ENCODE assay signal across 15 cellular contexts in the genomic region with DNA sequence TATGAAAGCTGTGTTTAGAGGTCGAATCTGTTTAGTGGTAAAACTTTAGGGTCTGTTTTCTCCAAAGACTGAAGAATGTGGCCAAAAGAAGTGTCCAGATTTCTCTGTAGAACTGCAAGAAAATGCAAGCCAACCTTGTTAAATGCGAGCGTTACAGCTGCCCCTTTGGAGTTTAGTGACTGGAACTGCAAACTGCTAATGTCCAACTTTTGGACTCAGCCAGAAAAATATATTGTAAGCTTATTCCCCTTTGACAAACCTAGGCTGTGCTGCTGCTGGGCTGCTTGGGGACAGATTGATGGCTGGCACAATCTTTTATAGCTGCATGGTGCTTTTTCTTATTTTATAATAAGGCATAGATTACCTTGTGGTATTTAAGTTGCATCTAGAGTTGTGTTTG. TPM values are rescaled to one million over a fixed set of nuclear protein-coding genes. Genes with fewer than 3 reads are reported as not detected.
DNase-seq lines count a peak whose midpoint lies in the region; ATAC-seq and TF ChIP-seq lines count a peak whose summit lies in the region.
"Had no signal": no experiment of that assay in that cellular context is flagged by ENCODE, and none has a peak within 500 bp of the region (broad histone marks: within the 10 kb centered on the region; RNA-seq: fewer than 3 reads in every experiment).

No MANE protein-coding gene starts in this region.

- H3K79me1 ChIP-seq in IMR-90 (ENCODE audit: low read depth in 1 of 2, low read length in 2 of 2): peaks cover 7 to 49% of the 10 kb centered on the region in 2 experiments; a peak in 3 of 4 replicates
- H3K79me1 ChIP-seq in mesenchymal stem cell (replicated peaks; ENCODE audit: low read length, poor library complexity, severe bottlenecking): no peaks in the 10 kb centered on the region

- CTCF ChIA-PET in IMR-90 (lab: Yijun Ruan, JAX) (interaction anchor here (0.6 to 1.9 kb wide), 3 partner anchors 207 to 347 kb away, joined by 4 to 7 read pairs (median 4); no protein-coding TSS in a partner anchor), mammary epithelial cell (lab: Charles Lee; ENCODE audit: low non-redundant PET) (no interaction called here)

- H3K9ac ChIP-seq in IMR-90 (ENCODE audit: low read depth, low read length) (peak overlapping the region; percentile 67), mammary epithelial cell (ENCODE audit: insufficient read depth, low read length) (peak overlapping the region; percentile 92), mesenchymal stem cell (ENCODE audit: low read length) (peak overlapping the region; percentile 98), stomach smooth muscle (ENCODE audit: low read length in 2 of 2) (peak overlapping the region; percentile 42 to 61)

- no peak overlapping the region for H4K5ac ChIP-seq in IMR-90 (ENCODE audit: low read depth, low read length)

- ATAC-seq in IMR-90 (ENCODE audit: low read depth): no peak
- ATAC-seq in HG02970 (IDR thresholded peaks at IDR 0.05; ENCODE audit: low FRiP score, unreplicated experiment): no peak
- ATAC-seq in GM18861 (IDR thresholded peaks at IDR 0.05; ENCODE audit: unreplicated experiment): no peak
- ATAC-seq: activated CD4-positive, alpha-beta T cell treated with anti-CD3 and anti-CD28 coated beads for 36 hours; K562; naive thymus-derived CD8-positive, alpha-beta T cell had no signal

- H2BK12ac ChIP-seq in mesenchymal stem cell (ENCODE audit: low read length in 2 of 2): peak overlapping the region in 1 of 2 experiments; percentile 86

- intact Hi-C loops in IMR-90 (cut with micrococcal nuclease): loop anchor here (2.0 to 10.0 kb wide), 2 partner anchors 135 to 173 kb away; no protein-coding TSS in a partner anchor
- intact Hi-C loops in mammary epithelial cell (cut with micrococcal nuclease): loop anchor here (10.0 kb wide), 1 partner anchor 293 kb away; no protein-coding TSS in a partner anchor

- H2BK15ac ChIP-seq in IMR-90 (ENCODE audit: low read depth, low read length) (no peak overlapping the region), mesenchymal stem cell (ENCODE audit: low read depth, poor library complexity, severe bottlenecking) (peak overlapping the region; percentile 78)

- H3K27me3 ChIP-seq in IMR-90 (ENCODE audit: control insufficient read depth, insufficient read depth, low read length) (no peaks in the 10 kb centered on the region), mammary epithelial cell (ENCODE audit: insufficient read depth, low read length) (no peaks in the 10 kb centered on the region), mesenchymal stem cell (ENCODE audit: control insufficient read depth in 1 of 2, insufficient read depth in 1 of 2, low read length in 2 of 2) (no peaks in the 10 kb centered on the region), stomach smooth muscle (ENCODE audit: control insufficient read depth in 1 of 2, insufficient read depth in 2 of 2, low read length in 2 of 2) (no peaks in the 10 kb centered on the region)
- H3K27me3 ChIP-seq: testis had no signal

- dilution Hi-C loops in IMR-90 (cut with HindIII; ENCODE audit: low sequenced_read_pairs, unreplicated experiment) (loop anchor here (25.0 kb wide), 1 partner anchor 209 kb away; no protein-coding TSS in a partner anchor), mammary epithelial cell (cut with HindIII; ENCODE audit: low sequenced_read_pairs) (no loop called here)

- H4K91ac ChIP-seq in IMR-90 (ENCODE audit: insufficient read depth, low read depth, low read length) (no peak overlapping the region; the same call in 1 of the 2 replicates), mesenchymal stem cell (ENCODE audit: low read length) (no peak overlapping the region)

- H3K14ac ChIP-seq in IMR-90 (replicated peaks; ENCODE audit: low read depth, low read length) (peak overlapping the region; percentile 73), mesenchymal stem cell (ENCODE audit: low read length in 2 of 2) (no peak overlapping the region)

- in situ Hi-C loops in IMR-90 (cut with MboI; ENCODE audit: low sequenced_read_pairs) (loop anchor here (5.0 kb wide), 2 partner anchors 209 to 266 kb away; no protein-coding TSS in a partner anchor), mammary epithelial cell (cut with MboI; ENCODE audit: low sequenced_read_pairs in 2 of 2) (loop anchor here in 1 of 2 donors (5.0 kb wide), 1 partner anchor 209 kb away; no protein-coding TSS in a partner anchor)

- H3K4me2 ChIP-seq in IMR-90 (ENCODE audit: low read depth, low read length): peak overlapping the region; percentile 94
- peak overlapping the region; percentile 94 for H3K4me2 ChIP-seq in mammary epithelial cell (ENCODE audit: insufficient read depth, low read depth, low read length)
- H3K4me2 ChIP-seq in mesenchymal stem cell (ENCODE audit: low read length, poor library complexity, severe bottlenecking): peak overlapping the region; percentile 12

- peak overlapping the region; percentile 82; the same call in 1 of the 2 replicates for H3K23ac ChIP-seq in IMR-90 (ENCODE audit: low read depth, low read length)
- no peak overlapping the region for H3K23ac ChIP-seq in mesenchymal stem cell (ENCODE audit: low read length in 2 of 2)

- H3K4me3 ChIP-seq in IMR-90 (ENCODE audit: insufficient read depth, low read depth, low read length) (peak overlapping the region; percentile 26), mammary epithelial cell (replicated peaks in 1 of 3; ENCODE audit: insufficient read depth in 1 of 3, low read depth in 2 of 3, low read length in 3 of 3) (peak overlapping the region; percentile 65 to 85 (median 84)), mesenchymal stem cell (ENCODE audit: insufficient read depth in 1 of 2, low read depth in 1 of 2, low read length in 2 of 2) (peak overlapping the region in 1 of 2 experiments; percentile 90), stomach smooth muscle (ENCODE audit: low read length in 2 of 2) (peak overlapping the region; percentile 58 to 81)
- H3K4me3 ChIP-seq: K562, testis had no signal

- H2BK20ac ChIP-seq in IMR-90 (ENCODE audit: low read depth, low read length): no peak overlapping the region

- H3K4me1 ChIP-seq in IMR-90 (ENCODE audit: control insufficient read depth, insufficient read depth, low read length) (peaks cover 23% of the 10 kb centered on the region), mammary epithelial cell (ENCODE audit: insufficient read depth, low read length) (peaks cover 34% of the 10 kb centered on the region), mesenchymal stem cell (ENCODE audit: control insufficient read depth, insufficient read depth, low read depth, low read length) (peaks cover 13% of the 10 kb centered on the region), stomach smooth muscle (ENCODE audit: control insufficient read depth, insufficient read depth, low read length) (peaks cover 31% of the 10 kb centered on the region)

- H2AFZ ChIP-seq in IMR-90 (replicated peaks; ENCODE audit: low read length, poor library complexity): no peak overlapping the region
- no peak overlapping the region for H2AFZ ChIP-seq in mammary epithelial cell (ENCODE audit: low read depth, low read length)
- no peak overlapping the region for H2AFZ ChIP-seq in mesenchymal stem cell (ENCODE audit: low read depth, low read length)

- H4K20me1 ChIP-seq in IMR-90 (ENCODE audit: insufficient read depth, low read length) (peaks cover 57% of the 10 kb centered on the region), mammary epithelial cell (ENCODE audit: insufficient read depth, low read length) (no peaks in the 10 kb centered on the region)

- H3K4ac ChIP-seq in IMR-90 (ENCODE audit: low read depth, low read length): peak overlapping the region; percentile 50; the same call in 1 of the 2 replicates
- no peak overlapping the region for H3K4ac ChIP-seq in mesenchymal stem cell (ENCODE audit: low read depth in 1 of 2, low read length in 2 of 2)

- H3K18ac ChIP-seq in IMR-90 (ENCODE audit: low read depth, low read length): peak overlapping the region; percentile 2; the same call in 1 of the 2 replicates
- H3K18ac ChIP-seq in mesenchymal stem cell (ENCODE audit: low read depth in 1 of 2, low read length in 2 of 2): peak overlapping the region in 1 of 2 experiments; percentile 28

- no peaks in the 10 kb centered on the region for H3K9me3 ChIP-seq in IMR-90 (ENCODE audit: control insufficient read depth, insufficient read depth, low read length)
- no peaks in the 10 kb centered on the region for H3K9me3 ChIP-seq in mammary epithelial cell (replicated peaks; ENCODE audit: insufficient read depth, low read length)
- no peaks in the 10 kb centered on the region for H3K9me3 ChIP-seq in mesenchymal stem cell (ENCODE audit: control insufficient read depth, low read length)
- H3K9me3 ChIP-seq in stomach smooth muscle (ENCODE audit: control insufficient read depth in 2 of 2, low read length in 2 of 2): no peaks in the 10 kb centered on the region
- H3K9me3 ChIP-seq: testis had no signal

- no TSS peak for BruUV-seq in IMR-90 (replicated peaks; lab: Mats Ljungman, UMichigan)
- BruUV-seq in mammary epithelial cell (replicated peaks; lab: Mats Ljungman, UMichigan): no TSS peak

- H4K8ac ChIP-seq in IMR-90 (ENCODE audit: low read depth in 2 of 2, low read length in 2 of 2) (peak overlapping the region in 1 of 2 experiments; percentile 28; a peak in 1 of 4 replicates), mesenchymal stem cell (ENCODE audit: low read length) (no peak overlapping the region)

- TF ChIP-seq POLR2A in IMR-90 (IDR thresholded peaks at IDR 0.05; ENCODE audit: low read depth, low read length): no peak

- TF ChIP-seq CTCF in IMR-90 (conservative IDR thresholded peaks at IDR 0.05; ENCODE audit: low read depth, low read length) (no peak), mammary epithelial cell (conservative IDR thresholded peaks at IDR 0.05 in 1 of 2, IDR thresholded peaks at IDR 0.05 in 1 of 2; ENCODE audit: extremely low read depth in 1 of 2, insufficient read depth in 1 of 2, low read depth in 1 of 2, low read length in 2 of 2) (no peak)

- H2AK5ac ChIP-seq in IMR-90 (ENCODE audit: low read depth, low read length) (no peak overlapping the region), mesenchymal stem cell (ENCODE audit: low read length, severe bottlenecking) (no peak overlapping the region)

- H3K9me1 ChIP-seq in IMR-90 (ENCODE audit: insufficient read depth, low read length): peaks cover 22% of the 10 kb centered on the region

- DNase-seq in IMR-90 (no peak), mammary epithelial cell (no peak), mesenchymal stem cell (no peak), HCEC 1CT (no peak), DMS 273 (lab: John Stamatoyannopoulos, UW; ENCODE audit: unreplicated experiment) (no peak)
- DNase-seq: activated CD4-positive, alpha-beta T cell treated with anti-CD3 and anti-CD28 coated beads for 36 hours; activated effector memory CD4-positive, alpha-beta T cell treated with Interleukin-2 at 50 U/mL for 16 hours; DND-41; hippocampal formation; naive thymus-derived CD8-positive, alpha-beta T cell; testis had no signal

- H3K36me3 ChIP-seq in IMR-90 (ENCODE audit: control insufficient read depth, insufficient read depth, low read length) (peaks cover 11% of the 10 kb centered on the region), mammary epithelial cell (ENCODE audit: insufficient read depth, low read length) (no peaks in the 10 kb centered on the region), mesenchymal stem cell (ENCODE audit: control insufficient read depth in 1 of 2, insufficient read depth in 2 of 2, low read depth in 1 of 2, low read length in 2 of 2) (peaks cover 4 to 9% of the 10 kb centered on the region in 2 experiments), stomach smooth muscle (ENCODE audit: control insufficient read depth in 2 of 2, insufficient read depth in 2 of 2, low read length in 2 of 2) (no peaks in the 10 kb centered on the region)

- no peak overlapping the region for H2AK9ac ChIP-seq in IMR-90 (replicated peaks; ENCODE audit: low read depth, low read length, poor library complexity)

- H2BK5ac ChIP-seq in IMR-90 (ENCODE audit: low read depth, low read length, poor library complexity, severe bottlenecking) (peak overlapping the region; percentile 95), mesenchymal stem cell (ENCODE audit: low read depth, low read length, poor library complexity, severe bottlenecking) (no peak overlapping the region)

- no peak for TF ChIP-seq RAD21 in IMR-90 (IDR thresholded peaks at IDR 0.05; ENCODE audit: low read length)

- H2BK120ac ChIP-seq in IMR-90 (ENCODE audit: low read depth, low read length): no peak overlapping the region
- H2BK120ac ChIP-seq in mesenchymal stem cell (ENCODE audit: low read depth, low read length): no peak overlapping the region

- H3K79me2 ChIP-seq in mammary epithelial cell (ENCODE audit: insufficient read depth, low read length): peaks cover 88% of the 10 kb centered on the region

- POLR2A ChIA-PET in IMR-90 (lab: Charles Lee; ENCODE audit: unreplicated experiment): no interaction called here

- H3K56ac ChIP-seq in IMR-90 (ENCODE audit: extremely low read depth, insufficient read depth, low read length): peak overlapping the region; percentile 5; the same call in 1 of the 2 replicates

- WGBS in IMR-90 (ENCODE audit: extremely low coverage in 2 of 2, insufficient read length in 1 of 2), 2 experiments: 33% methylated on average over 1 of the region's 3 CpGs; no CpG with 5 or more reads in 1 of the 2 experiments
- WGBS in mammary epithelial cell (ENCODE audit: low coverage, missing lambda C conversion rate): 0% methylated on average over 3 of the region's 3 CpGs
- WGBS in mesenchymal stem cell: 55% methylated on average over 3 of the region's 3 CpGs

- H3K27ac ChIP-seq in IMR-90 (ENCODE audit: insufficient read depth, low read length) (peak overlapping the region; percentile 75; the same call in 1 of the 2 replicates), mammary epithelial cell (ENCODE audit: insufficient read depth, low read depth, low read length) (peak overlapping the region; percentile 84), mesenchymal stem cell (ENCODE audit: low read length, poor library complexity, severe bottlenecking) (no peak overlapping the region), stomach smooth muscle (ENCODE audit: low read length) (peak overlapping the region; percentile 93)
- H3K27ac ChIP-seq: testis had no signal

RNA-seq across cellular contexts. Expression of a gene that starts 3.9 kb away (rescaled TPM):
- 69.2 and 95.5 TPM in 2 replicates for total RNA-seq in IMR-90 (2012; rRNA removed)
- polyA plus RNA-seq in IMR-90 (2012; rRNA removed): 45.4 and 51.8 TPM in 2 replicates
- 15.4 and 16.1 TPM in 2 replicates for polyA plus RNA-seq in IMR-90 (2012; cell fraction: cytosol; rRNA removed)
- 38.7 and 130 TPM in 2 replicates for polyA plus RNA-seq in IMR-90 (2012; cell fraction: nucleus; rRNA removed; ENCODE audit: low replicate concordance)
- total RNA-seq in mammary epithelial cell: 100 to 1,000 TPM in 1 of 2 donors, 10 to 100 TPM in 1; 93.9 to 107 TPM
- 21.3 TPM for polyA plus RNA-seq in mammary epithelial cell
- 88.8 TPM for polyA minus RNA-seq in mammary epithelial cell
- 60.7 TPM for polyA plus RNA-seq in mesenchymal stem cell (2013, experiment 1 of 2)
- polyA plus RNA-seq in mesenchymal stem cell (2013, experiment 2 of 2): 58.9 TPM
- total RNA-seq: naive thymus-derived CD8-positive, alpha-beta T cell had no signal
- polyA plus RNA-seq: naive thymus-derived CD8-positive, alpha-beta T cell had no signal

Comparison
In these comparisons a context has a peak if more than half of its experiments do, and no peak if none do; other contexts are left out.
1. H3K4me2 ChIP-seq: peak in every context shown above with its lines; median percentile 94 in IMR-90; 94 in mammary epithelial cell; 12 in mesenchymal stem cell.